Comparison of ENCODE assay signal across 1 cellular context in genomic region chr5:87411586-87412416, GRCh38.
TF ChIP-seq lines count a peak whose summit lies in the region.

No MANE protein-coding gene starts in this region.

TF ChIP-seq in GM12878, 131 proteins besides CTCF, POLR2A, EP300 and RAD21 (continued from another document):
- peak; percentile 23; the same call in 1 of the 2 replicates for TF ChIP-seq HDGF (IDR thresholded peaks at IDR 0.05)
- no peak for TF ChIP-seq ZSCAN29 (IDR thresholded peaks at IDR 0.05)
- peak; percentile 16; the same call in 1 of the 2 replicates for TF ChIP-seq RELB (IDR thresholded peaks at IDR 0.05; ENCODE audit: low read depth)
- no peak for TF ChIP-seq SREBF1 (IDR thresholded peaks at IDR 0.05; ENCODE audit: low read length)
- TF ChIP-seq MYC (IDR thresholded peaks at IDR 0.05; ENCODE audit: insufficient read depth, insufficient read length, insufficient replicate concordance, low read length, severe bottlenecking), result no peak
- peak; percentile 56 for TF ChIP-seq RUNX3 (IDR thresholded peaks at IDR 0.05; ENCODE audit: low read length)
- TF ChIP-seq BRCA1 (IDR thresholded peaks at IDR 0.05; ENCODE audit: low read depth, low read length), result no peak
- TF ChIP-seq EGR1 (IDR thresholded peaks at IDR 0.05; ENCODE audit: borderline replicate concordance in 1 of 2, low read depth in 2 of 2, low read length in 2 of 2), result no peak
- no peak for TF ChIP-seq RELA (IDR thresholded peaks at IDR 0.05; ENCODE audit: borderline replicate concordance, partially characterized antibody)
- no peak for TF ChIP-seq PAX5 (IDR thresholded peaks at IDR 0.05; ENCODE audit: borderline replicate concordance, low read depth, low read length)
- TF ChIP-seq CREM (IDR thresholded peaks at IDR 0.05; ENCODE audit: low read depth), result no peak
- no peak for TF ChIP-seq USF1 (IDR thresholded peaks at IDR 0.05; ENCODE audit: borderline replicate concordance, extremely low read length, insufficient read depth, low read depth, low read length)
- no peak for TF ChIP-seq CHD1 (IDR thresholded peaks at IDR 0.05; ENCODE audit: low read depth, low read length)
- TF ChIP-seq ZNF217 (IDR thresholded peaks at IDR 0.05), result no peak
- TF ChIP-seq SUPT20H (IDR thresholded peaks at IDR 0.05; ENCODE audit: borderline replicate concordance, control insufficient read depth, low read depth, low read length), result no peak
- TF ChIP-seq NFIC (IDR thresholded peaks at IDR 0.05; ENCODE audit: low read depth, low read length), result no peak
- no peak for TF ChIP-seq SPI1 (IDR thresholded peaks at IDR 0.05; ENCODE audit: borderline replicate concordance, insufficient read depth, low read depth, low read length)
- no peak for TF ChIP-seq BCL11A (IDR thresholded peaks at IDR 0.05; ENCODE audit: low read depth, low read length)
- TF ChIP-seq WRNIP1 (IDR thresholded peaks at IDR 0.05; ENCODE audit: borderline replicate concordance, low read depth, low read length), result 0 out of 2 replicates have a peak, but pooled peaks have one; percentile 45
- TF ChIP-seq RBBP5 (conservative IDR thresholded peaks at IDR 0.05), result no peak
- no peak for TF ChIP-seq NFYA (IDR thresholded peaks at IDR 0.05; ENCODE audit: borderline replicate concordance, low read depth, low read length)
- no peak for TF ChIP-seq ZBTB40 (IDR thresholded peaks at IDR 0.05; ENCODE audit: borderline replicate concordance)
- no peak for TF ChIP-seq NR2C2 (IDR thresholded peaks at IDR 0.05; ENCODE audit: borderline replicate concordance, control insufficient read depth, insufficient read length, low read depth)
- TF ChIP-seq ATF2 (IDR thresholded peaks at IDR 0.05; ENCODE audit: low read length), result no peak
- TF ChIP-seq REST (IDR thresholded peaks at IDR 0.05; ENCODE audit: low read depth, low read length), result no peak
